Comparison of ENCODE assay signal across 1 cellular context in the genomic region with DNA sequence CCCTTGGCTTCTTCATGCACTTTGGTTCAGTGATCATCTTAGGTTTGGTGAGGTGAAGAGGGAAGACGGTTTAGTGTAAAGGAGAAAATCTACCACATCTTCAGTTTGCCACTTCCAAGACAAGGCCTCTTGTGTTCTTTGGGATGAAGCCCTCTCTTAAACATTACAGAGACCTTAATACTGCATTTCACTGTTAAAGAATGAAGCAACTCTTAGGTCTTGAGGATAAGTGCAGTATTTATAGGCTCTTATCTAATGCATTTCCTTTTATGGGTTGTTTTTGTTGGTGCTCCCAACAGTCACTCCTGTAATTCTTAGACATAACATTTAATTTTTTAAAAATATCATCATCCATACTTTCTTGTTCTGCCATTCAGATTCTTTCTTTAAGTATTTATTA.
A peak's percentile ranks its signal among the peaks of the same experiment; 100 is the strongest.
TF ChIP-seq lines count a peak whose summit lies in the region.

No MANE protein-coding gene starts in this region.

TF ChIP-seq in IMR-90, 13 proteins besides CTCF, POLR2A, EP300 and RAD21:
- TF ChIP-seq BHLHE40 (IDR thresholded peaks at IDR 0.05; ENCODE audit: low read depth, low read length) (no peak), CEBPB (IDR thresholded peaks at IDR 0.05; ENCODE audit: low read depth, low read length) (peak; percentile 66)
